18 cellular contexts compared by ENCODE assay signal in the genomic region with DNA sequence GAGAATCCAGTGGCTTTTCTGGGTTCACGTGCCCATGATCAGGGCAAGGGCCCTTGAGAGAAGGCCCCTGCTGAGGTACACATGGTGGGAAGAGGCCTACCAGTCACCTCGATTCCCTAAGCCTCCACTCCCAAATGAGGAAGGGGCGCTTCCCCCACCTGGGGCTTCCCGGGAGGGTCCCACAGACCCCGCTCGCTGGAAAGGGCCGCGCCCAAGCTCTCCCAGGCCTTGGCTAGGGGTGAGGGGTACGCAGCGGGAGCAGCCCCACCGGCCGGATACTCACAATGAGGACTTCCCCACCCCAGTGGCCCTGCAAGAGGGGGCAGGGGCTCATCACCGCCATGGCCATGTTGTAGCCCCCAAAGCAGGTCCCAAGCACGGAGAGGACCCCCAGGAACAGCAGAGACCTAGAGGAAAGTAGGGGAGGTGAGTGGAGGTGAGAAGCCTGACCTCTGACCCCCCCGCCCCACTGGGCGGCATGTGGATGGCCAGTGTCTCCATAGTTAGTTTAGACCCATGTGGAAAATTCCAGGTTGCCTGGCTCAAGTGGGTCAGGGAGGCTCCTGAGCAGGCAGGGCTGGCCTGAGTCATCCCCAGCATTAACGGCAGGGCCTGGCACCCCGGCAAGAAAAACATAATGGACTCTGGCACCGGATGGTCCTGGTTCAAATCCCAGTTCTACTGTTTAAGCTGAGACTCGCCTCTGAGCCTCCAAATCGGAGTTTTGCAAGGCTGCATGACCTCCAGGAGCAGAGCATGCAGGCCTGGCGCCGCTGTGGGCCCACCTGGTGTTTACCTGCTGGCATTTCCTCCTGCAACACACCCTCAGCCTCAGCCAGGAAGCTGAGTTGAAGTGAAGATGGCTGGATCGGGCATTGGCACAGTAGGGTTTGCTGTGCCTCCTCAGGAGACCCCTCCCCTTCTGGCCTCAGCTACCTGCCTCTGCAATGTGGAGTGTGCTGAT. TPM values are rescaled to one million over a fixed set of nuclear protein-coding genes. Genes with fewer than 3 reads are reported as not detected.
"Had no signal": no experiment of that assay in that cellular context is flagged by ENCODE, and none has a peak within 500 bp of the region (broad histone marks: within the 10 kb centered on the region; RNA-seq: fewer than 3 reads in every experiment).

No MANE protein-coding gene starts in this region.

- H3K27me3 ChIP-seq: body of pancreas, upper lobe of left lung had no signal

- H3K9me3 ChIP-seq: body of pancreas, left ventricle myocardium inferior, sigmoid colon, stomach, upper lobe of left lung had no signal

- H3K9me3 Mint-ChIP-seq: activated CD8-positive, alpha-beta T cell treated with anti-CD3 and anti-CD28 coated beads for 36 hours; activated naive CD8-positive, alpha-beta T cell treated with anti-CD3 and anti-CD28 coated beads, Interleukin-2, amount 10 ng/mL, durations not matched to agents 7 days and 5 days; activated T-helper 2 cell treated with anti-CD3 and anti-CD28 coated beads, Interferon-gamma antibody, Interleukin-2, Interleukin-4, amounts not matched to agents 10 μg/mL and 5 μg/mL and 100 μg/mL, durations not matched to agents 14 hours and 24 hours and 36 hours; naive thymus-derived CD4-positive, alpha-beta T cell; stimulated activated effector memory CD8-positive, alpha-beta T cell treated with anti-CD3 and anti-CD28 coated beads, Interleukin-12 subunit alpha, Interleukin-12 subunit beta, amount 100 ng/mL, for 72 hours; T-helper 2 cell treated with Interferon-gamma antibody and Interleukin-4, amounts not matched to agents 5 μg/mL and 100 μg/mL, for 36 hours; WTC11 had no signal

- H3K36me3 ChIP-seq: left ventricle myocardium inferior, sigmoid colon, upper lobe of left lung had no signal

- H3K4me3 ChIP-seq: body of pancreas, dorsolateral prefrontal cortex, left ventricle myocardium inferior, sigmoid colon, stomach, upper lobe of left lung had no signal

- H3K27ac ChIP-seq: body of pancreas, dorsolateral prefrontal cortex, left ventricle myocardium inferior, sigmoid colon, stomach, upper lobe of left lung had no signal

- H3K36me3 Mint-ChIP-seq: activated naive CD8-positive, alpha-beta T cell treated with anti-CD3 and anti-CD28 coated beads, Interleukin-2, amount 10 ng/mL, durations not matched to agents 7 days and 5 days; memory B cell; naive thymus-derived CD4-positive, alpha-beta T cell; stimulated activated effector memory CD8-positive, alpha-beta T cell treated with anti-CD3 and anti-CD28 coated beads, Interleukin-12 subunit alpha, Interleukin-12 subunit beta, amount 100 ng/mL, for 72 hours had no signal

- H3K4me3 Mint-ChIP-seq: activated CD4-positive, alpha-beta T cell treated with anti-CD3 and anti-CD28 coated beads for 36 hours; activated CD8-positive, alpha-beta T cell treated with anti-CD3 and anti-CD28 coated beads for 36 hours; activated naive CD8-positive, alpha-beta T cell treated with anti-CD3 and anti-CD28 coated beads, Interleukin-2, amount 10 ng/mL, durations not matched to agents 7 days and 5 days; memory B cell; naive thymus-derived CD4-positive, alpha-beta T cell; stimulated activated effector memory CD8-positive, alpha-beta T cell treated with anti-CD3 and anti-CD28 coated beads, Interleukin-12 subunit alpha, Interleukin-12 subunit beta, amount 100 ng/mL, for 72 hours; T-helper 2 cell treated with Interferon-gamma antibody and Interleukin-4, amounts not matched to agents 5 μg/mL and 100 μg/mL, for 36 hours had no signal

- H3K4me1 ChIP-seq: body of pancreas, sigmoid colon, stomach had no signal

- H3K4me1 Mint-ChIP-seq: activated naive CD8-positive, alpha-beta T cell treated with anti-CD3 and anti-CD28 coated beads, Interleukin-2, amount 10 ng/mL, durations not matched to agents 7 days and 5 days; memory B cell; stimulated activated effector memory CD8-positive, alpha-beta T cell treated with anti-CD3 and anti-CD28 coated beads, Interleukin-12 subunit alpha, Interleukin-12 subunit beta, amount 100 ng/mL, for 72 hours had no signal

- H3K27ac Mint-ChIP-seq: activated CD4-positive, alpha-beta T cell treated with anti-CD3 and anti-CD28 coated beads for 36 hours; activated CD8-positive, alpha-beta T cell treated with anti-CD3 and anti-CD28 coated beads for 36 hours; activated naive CD8-positive, alpha-beta T cell treated with anti-CD3 and anti-CD28 coated beads, Interleukin-2, amount 10 ng/mL, durations not matched to agents 7 days and 5 days; activated T-helper 2 cell treated with anti-CD3 and anti-CD28 coated beads, Interferon-gamma antibody, Interleukin-2, Interleukin-4, amounts not matched to agents 10 μg/mL and 5 μg/mL and 100 μg/mL, durations not matched to agents 14 hours and 24 hours and 36 hours; memory B cell; naive thymus-derived CD4-positive, alpha-beta T cell; stimulated activated effector memory CD8-positive, alpha-beta T cell treated with anti-CD3 and anti-CD28 coated beads, Interleukin-12 subunit alpha, Interleukin-12 subunit beta, amount 100 ng/mL, for 72 hours; T-helper 2 cell treated with Interferon-gamma antibody and Interleukin-4, amounts not matched to agents 5 μg/mL and 100 μg/mL, for 36 hours; WTC11 had no signal

- DNase-seq: dorsolateral prefrontal cortex, foreskin melanocyte, left ventricle myocardium inferior, posterior cingulate gyrus, sigmoid colon, stomach had no signal

RNA-seq across cellular contexts. Expression of gene SLC52A3, which starts 6.6 kb away (rescaled TPM):
- total RNA-seq: activated CD4-positive, alpha-beta T cell treated with anti-CD3 and anti-CD28 coated beads for 36 hours; activated CD8-positive, alpha-beta T cell treated with anti-CD3 and anti-CD28 coated beads for 36 hours; activated naive CD8-positive, alpha-beta T cell treated with anti-CD3 and anti-CD28 coated beads, Interleukin-2, amount 10 ng/mL, durations not matched to agents 7 days and 5 days; activated T-helper 2 cell treated with anti-CD3 and anti-CD28 coated beads, Interferon-gamma antibody, Interleukin-2, Interleukin-4, amounts not matched to agents 10 μg/mL and 5 μg/mL and 100 μg/mL, durations not matched to agents 14 hours and 24 hours and 36 hours; fibroblast of lung; naive thymus-derived CD4-positive, alpha-beta T cell had no signal
- polyA plus RNA-seq: fibroblast of lung; naive thymus-derived CD4-positive, alpha-beta T cell had no signal
